ENCODE assay signal across 14 cellular contexts in the genomic region with DNA sequence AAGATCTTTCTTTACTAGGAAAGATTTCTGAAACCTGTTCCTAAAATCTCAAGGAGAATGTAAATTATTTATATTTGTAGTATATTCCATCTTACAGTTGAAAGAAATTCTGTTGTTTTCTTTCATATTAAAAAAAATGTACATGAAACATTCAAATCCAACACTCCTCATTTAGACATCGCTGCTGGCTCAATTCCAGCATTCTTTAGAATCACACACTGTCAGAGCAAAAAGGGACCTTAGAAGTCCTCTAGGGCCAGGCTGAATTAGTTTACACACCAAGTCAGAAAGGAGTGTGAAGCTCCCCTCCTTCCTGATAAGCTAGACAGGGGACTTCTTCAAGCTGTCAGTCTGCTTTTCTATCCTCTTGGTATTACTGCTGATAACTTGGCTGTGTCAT.
"Had no signal": no experiment of that assay in that cellular context is flagged by ENCODE, and none has a peak within 500 bp of the region (broad histone marks: within the 10 kb centered on the region; RNA-seq: fewer than 3 reads in every experiment).

No MANE protein-coding gene starts in this region.

- H3K4me3 ChIP-seq: thyroid gland had no signal

- H3K27ac ChIP-seq: thyroid gland had no signal

- H3K36me3 ChIP-seq: thyroid gland had no signal

- H3K4me3 Mint-ChIP-seq: activated CD4-positive, alpha-beta T cell treated with anti-CD3 and anti-CD28 coated beads for 36 hours; activated naive CD8-positive, alpha-beta T cell treated with anti-CD3 and anti-CD28 coated beads for 36 hours; natural killer cell had no signal

- H3K27ac Mint-ChIP-seq: activated CD4-positive, alpha-beta T cell treated with anti-CD3 and anti-CD28 coated beads for 36 hours; activated naive CD8-positive, alpha-beta T cell treated with anti-CD3 and anti-CD28 coated beads for 36 hours had no signal

- H3K4me1 Mint-ChIP-seq: activated CD4-positive, alpha-beta T cell treated with anti-CD3 and anti-CD28 coated beads for 36 hours; activated naive CD8-positive, alpha-beta T cell treated with anti-CD3 and anti-CD28 coated beads for 36 hours; natural killer cell had no signal

- H3K27me3 ChIP-seq: thyroid gland had no signal

- H3K27me3 Mint-ChIP-seq: activated CD4-positive, alpha-beta T cell treated with anti-CD3 and anti-CD28 coated beads for 36 hours; activated naive CD8-positive, alpha-beta T cell treated with anti-CD3 and anti-CD28 coated beads for 36 hours had no signal

- H3K9me3 Mint-ChIP-seq: activated naive CD8-positive, alpha-beta T cell treated with anti-CD3 and anti-CD28 coated beads for 36 hours; natural killer cell had no signal

- H3K9me3 ChIP-seq: thyroid gland had no signal

- DNase-seq: activated CD4-positive, alpha-beta T cell treated with anti-CD3 and anti-CD28 coated beads for 36 hours; activated CD4-positive, alpha-beta T cell treated with anti-CD3 and anti-CD28 coated beads, Interleukin-2, amount 50 U/mL, for 48 hours; activated naive CD8-positive, alpha-beta T cell treated with anti-CD3 and anti-CD28 coated beads for 36 hours; activated T-cell treated with anti-CD3 and anti-CD28 coated beads for 4 hours; amniotic stem cell; mesenchymal stem cell; natural killer cell; retina; stimulated activated CD4-positive, alpha-beta T cell treated with anti-CD3 and anti-CD28 coated beads, Interleukin-12 subunit alpha, Interleukin-12 subunit beta, amount 100 ng/mL, for 4 hours; stimulated activated CD4-positive, alpha-beta T cell treated with anti-CD3 and anti-CD28 coated beads, Interleukin-2, amount 100 ng/mL, for 24 hours; stimulated activated naive CD4-positive, alpha-beta T cell treated with Interleukin-2 at 50 U/mL for 16 hours; SW 1271; thyroid gland had no signal

- ATAC-seq: activated CD4-positive, alpha-beta T cell treated with anti-CD3 and anti-CD28 coated beads for 36 hours; esophagus mucosa; natural killer cell had no signal
